Comparison of ENCODE assay signal across 8 cellular contexts in genomic region chr19:16283103-16283469, GRCh38. TPM values are rescaled to one million over a fixed set of nuclear protein-coding genes. Genes with fewer than 3 reads are reported as not detected.
DNase-seq lines count a peak whose midpoint lies in the region; ATAC-seq lines count a peak whose summit lies in the region.

No MANE protein-coding gene starts in this region.

- H3K27me3 Mint-ChIP-seq in activated naive CD8-positive, alpha-beta T cell treated with anti-CD3 and anti-CD28 coated beads, Interleukin-2, amount 10 ng/mL, durations not matched to agents 7 days and 5 days = peaks cover 36% of the 10 kb centered on the region

- in situ Hi-C loops in GM23248 (cut with MboI) = no loop called here

- H3K4me1 Mint-ChIP-seq in activated naive CD8-positive, alpha-beta T cell treated with anti-CD3 and anti-CD28 coated beads, Interleukin-2, amount 10 ng/mL, durations not matched to agents 7 days and 5 days = peaks cover 14% of the 10 kb centered on the region

- H3K27ac ChIP-seq in GM23248 (peak overlapping the region; percentile 64), right cardiac atrium (ENCODE audit: low read length) (peak overlapping the region; percentile 98), skeletal muscle tissue (ENCODE audit: low read depth, low read length) (peak overlapping the region; percentile 96)

- POLR2A ChIA-PET in activated naive CD8-positive, alpha-beta T cell treated with anti-CD3 and anti-CD28 coated beads, Interleukin-2, amount 10 ng/mL, durations not matched to agents 7 days and 5 days (lab: Charles Lee) = interaction anchor here (0.8 to 1.9 kb wide), 3 partner anchors 8 to 41 kb away, joined by 4 to 5 read pairs (median 4); partner anchors contain the start of gene KLF2

- H3K9me3 ChIP-seq in GM23248 (ENCODE audit: low read depth) = no peaks in the 10 kb centered on the region
- H3K9me3 ChIP-seq in right cardiac atrium (ENCODE audit: control insufficient read depth, low read length) = no peaks in the 10 kb centered on the region
- no peaks in the 10 kb centered on the region for H3K9me3 ChIP-seq in skeletal muscle tissue (ENCODE audit: control insufficient read depth in 3 of 3, low read length in 3 of 3)

- H3K4me3 Mint-ChIP-seq in activated naive CD8-positive, alpha-beta T cell treated with anti-CD3 and anti-CD28 coated beads, Interleukin-2, amount 10 ng/mL, durations not matched to agents 7 days and 5 days = peak overlapping the region; percentile 57

- ATAC-seq in activated naive CD8-positive, alpha-beta T cell treated with anti-CD3 and anti-CD28 coated beads, Interleukin-2, amount 10 ng/mL, durations not matched to agents 7 days and 5 days (ENCODE audit: low read depth) = no peak
- ATAC-seq in right cardiac atrium (peak; percentile 24 to 32), HG02870 (IDR thresholded peaks at IDR 0.05; ENCODE audit: unreplicated experiment) (no peak)

- no peaks in the 10 kb centered on the region for H3K36me3 Mint-ChIP-seq in activated naive CD8-positive, alpha-beta T cell treated with anti-CD3 and anti-CD28 coated beads, Interleukin-2, amount 10 ng/mL, durations not matched to agents 7 days and 5 days

- peak overlapping the region; percentile 66 for H2AFZ ChIP-seq in GM23248

- no peak overlapping the region for H3K27ac Mint-ChIP-seq in activated naive CD8-positive, alpha-beta T cell treated with anti-CD3 and anti-CD28 coated beads, Interleukin-2, amount 10 ng/mL, durations not matched to agents 7 days and 5 days

- H3K4me3 ChIP-seq in GM23248 (peak overlapping the region; percentile 49), right cardiac atrium (ENCODE audit: low read length) (no peak overlapping the region), skeletal muscle tissue (ENCODE audit: low read length in 3 of 3) (peak overlapping the region in 2 of 3 donors; percentile 0 to 48)

- no peaks in the 10 kb centered on the region for H3K9me2 ChIP-seq in GM23248 (ENCODE audit: insufficient read depth)

- H3K9me3 Mint-ChIP-seq in activated naive CD8-positive, alpha-beta T cell treated with anti-CD3 and anti-CD28 coated beads, Interleukin-2, amount 10 ng/mL, durations not matched to agents 7 days and 5 days = no peaks in the 10 kb centered on the region

- no peaks in the 10 kb centered on the region for H3K79me2 ChIP-seq in GM23248 (ENCODE audit: insufficient read depth)

- peak overlapping the region; percentile 76 for H3K4me2 ChIP-seq in GM23248 (ENCODE audit: unreplicated experiment)

- H4K20me1 ChIP-seq in GM23248 (ENCODE audit: insufficient read depth) = no peaks in the 10 kb centered on the region

- peaks cover 16% of the 10 kb centered on the region; the same call in 1 of the 2 replicates for H3F3A ChIP-seq in GM23248 (ENCODE audit: insufficient read depth)

- H3K9ac ChIP-seq in GM23248 (peak overlapping the region; percentile 71), skeletal muscle tissue (ENCODE audit: low read depth in 1 of 3, low read length in 3 of 3) (peak overlapping the region; percentile 70 to 85 (median 77))

- DNase-seq in GM23248 (no peak), right cardiac atrium (no peak), T-helper 1 cell (no peak), posterior cingulate gyrus (no peak), NCI-H1105 (lab: John Stamatoyannopoulos, UW) (no peak)
- no peak for DNase-seq in activated naive CD8-positive, alpha-beta T cell treated with anti-CD3 and anti-CD28 coated beads, Interleukin-2, amount 10 ng/mL, durations not matched to agents 7 days and 5 days

- 35 to 40% methylated on average over 3 of the region's 3 CpGs for WGBS in GM23248 (ENCODE audit: low coverage in 1 of 2, low lambda C conversion rate in 2 of 2, missing lambda C conversion rate in 2 of 2), 2 experiments
- 7% methylated on average over 3 of the region's 3 CpGs for WGBS in right cardiac atrium

- peaks cover 15% of the 10 kb centered on the region; the same call in 1 of the 2 replicates for H3K27me3 ChIP-seq in GM23248 (replicated peaks; ENCODE audit: insufficient read depth)
- no peaks in the 10 kb centered on the region for H3K27me3 ChIP-seq in right cardiac atrium (ENCODE audit: control insufficient read depth, insufficient read depth)
- no peaks in the 10 kb centered on the region for H3K27me3 ChIP-seq in skeletal muscle tissue (ENCODE audit: control insufficient read depth in 3 of 3, insufficient read depth in 3 of 3, low read length in 3 of 3)

- H3K36me3 ChIP-seq in GM23248 (ENCODE audit: low read depth) (no peaks in the 10 kb centered on the region), skeletal muscle tissue (ENCODE audit: control insufficient read depth in 3 of 3, insufficient read depth in 3 of 3, low read length in 3 of 3) (no peaks in the 10 kb centered on the region)

- intact Hi-C loops in right cardiac atrium (cut with DNase I) = no loop called here
- intact Hi-C loops in posterior cingulate gyrus (cut with DNase I) = loop anchor here (5.0 kb wide), 1 partner anchor 44 kb away; no protein-coding TSS in a partner anchor

- H3K4me1 ChIP-seq in GM23248 (ENCODE audit: insufficient read depth) = peaks cover 12% of the 10 kb centered on the region
- H3K4me1 ChIP-seq in right cardiac atrium (ENCODE audit: control insufficient read depth, insufficient read depth, low read length) = peaks cover 5% of the 10 kb centered on the region
- peaks cover 29 to 42% (median 39%) of the 10 kb centered on the region in 3 donors for H3K4me1 ChIP-seq in skeletal muscle tissue (ENCODE audit: control insufficient read depth in 3 of 3, insufficient read depth in 3 of 3, low read length in 3 of 3)

RNA-seq across cellular contexts. Expression of gene KLF2, which starts 41.5 kb away (rescaled TPM):
- total RNA-seq in GM23248 (2014; rRNA removed; shearing (Covaris generic)) = 3.3 and 11.3 TPM in 2 replicates
- polyA plus RNA-seq in GM23248 (2016; fragmentation: Nextera tagmentation; extraction: Ambion mirVana) (7.8 and 10.8 TPM in 2 replicates), right cardiac atrium (30.9 TPM)
- 100 to 1,000 TPM; 172 to 193 TPM for total RNA-seq in activated naive CD8-positive, alpha-beta T cell treated with anti-CD3 and anti-CD28 coated beads, Interleukin-2, amount 10 ng/mL, durations not matched to agents 7 days and 5 days
- total RNA-seq in right cardiac atrium (10 to 100 TPM; 53.3 to 73.5 (median 68.1) TPM), skeletal muscle tissue (14.1 TPM)

Comparison
In these comparisons a context has a peak if more than half of its experiments do, and no peak if none do; other contexts are left out.
1. ATAC-seq: peak in right cardiac atrium (2 of 2); none in activated naive CD8-positive, alpha-beta T cell treated with anti-CD3 and anti-CD28 coated beads, Interleukin-2, amount 10 ng/mL, durations not matched to agents 7 days and 5 days (single experiment) and HG02870 (single experiment).
2. Peak in every context shown above with its lines, with median percentiles within 50 percentile points of each other: H3K27ac ChIP-seq.